8 cellular contexts compared by ENCODE assay signal in genomic region chr2:9473985-9474360, GRCh38. TPM values are rescaled to one million over a fixed set of nuclear protein-coding genes. Genes with fewer than 3 reads are reported as not detected.
DNase-seq lines count a peak whose midpoint lies in the region; ATAC-seq, FAIRE-seq and TF ChIP-seq lines count a peak whose summit lies in the region.

No MANE protein-coding gene starts in this region.

- no peaks in the 10 kb centered on the region for H3K79me2 ChIP-seq in MM.1S (ENCODE audit: low read length)

- intact Hi-C loops in pancreas (cut with DNase I) (no loop called here), tibial artery (cut with DNase I; ENCODE audit: low total_unique reads) (loop anchor here (10.0 kb wide), 1 partner anchor 81 kb away; the partner anchor contains the start of gene ADAM17)

- TF ChIP-seq CTCF in MM.1S (IDR thresholded peaks at IDR 0.05; ENCODE audit: low read length) (no peak), foreskin keratinocyte (conservative IDR thresholded peaks at IDR 0.05) (no peak), pancreas (IDR thresholded peaks at IDR 0.05) (no peak), tibial artery (IDR thresholded peaks at IDR 0.05) (no peak)

- DNase-seq in AG08395 (ENCODE audit: low spot score) (peak; percentile 35), MM.1S (no peak), foreskin keratinocyte (no peak), pancreas (peak in 5 of 6 donors; percentile 28 to 77 (median 45)), tibial artery (peak; percentile 27 to 83), SW480 (ENCODE audit: low spot score) (no peak)
- peak; percentile 47 for DNase-seq in activated T-helper 9 cell treated with anti-CD3 and anti-CD28 coated beads, Interleukin-2, amount 50 U/mL, for 16 hours (ENCODE audit: low read depth)

- no peaks in the 10 kb centered on the region for H3K9me3 ChIP-seq in MM.1S (replicated peaks; ENCODE audit: insufficient read depth, low read length)
- H3K9me3 ChIP-seq in pancreas: no peaks in the 10 kb centered on the region
- H3K9me3 ChIP-seq in tibial artery: no peaks in the 10 kb centered on the region

- peak overlapping the region; percentile 68 for H3K4me3 ChIP-seq in MM.1S (ENCODE audit: low read length)
- H3K4me3 ChIP-seq in pancreas: peak overlapping the region; percentile 53 to 89 (median 78)
- peak overlapping the region; percentile 81 to 83 for H3K4me3 ChIP-seq in tibial artery

- H3K4me1 ChIP-seq in MM.1S (ENCODE audit: low read length) (no peaks in the 10 kb centered on the region), foreskin keratinocyte (peaks cover 5% of the 10 kb centered on the region), pancreas (peaks cover 0 to 8% (median 0%) of the 10 kb centered on the region in 3 donors), tibial artery (peaks cover 0 to 54% (median 25%) of the 10 kb centered on the region in 4 donors)

- H3K27me3 ChIP-seq in MM.1S (replicated peaks; ENCODE audit: insufficient read depth, low read length) (no peaks in the 10 kb centered on the region), foreskin keratinocyte (no peaks in the 10 kb centered on the region), pancreas (no peaks in the 10 kb centered on the region), tibial artery (no peaks in the 10 kb centered on the region)

- FAIRE-seq in pancreas (lab: Jason Lieb, UNC): no peak

- 2 to 3% methylated on average over 31 to 39 of the region's 39 CpGs for WGBS in pancreas, 2 donors

- peak overlapping the region; percentile 77 for H2AFZ ChIP-seq in MM.1S (ENCODE audit: low read length)

- H3F3A ChIP-seq in MM.1S (ENCODE audit: insufficient read depth, low read length): 0 out of 2 replicates have a peak, but pooled peaks cover 10% of the 10 kb centered on the region

- H3K27ac ChIP-seq in MM.1S (ENCODE audit: low read length) (no peak overlapping the region), foreskin keratinocyte (no peak overlapping the region), pancreas (peak overlapping the region; percentile 72 to 83 (median 77)), tibial artery (peak overlapping the region; percentile 86 to 94)

- no peaks in the 10 kb centered on the region for H4K20me1 ChIP-seq in MM.1S (ENCODE audit: insufficient read depth, low read length)

- H3K4me2 ChIP-seq in MM.1S (ENCODE audit: low read depth, low read length): peak overlapping the region; percentile 87

- peak overlapping the region; percentile 72; the same call in 1 of the 2 replicates for H3K9ac ChIP-seq in MM.1S (ENCODE audit: low read length)

- no peaks in the 10 kb centered on the region for H3K9me2 ChIP-seq in MM.1S (replicated peaks; ENCODE audit: insufficient read depth, low read length)

- ATAC-seq in GM21390 (IDR thresholded peaks at IDR 0.05; ENCODE audit: unreplicated experiment) (peak; percentile 20), foreskin keratinocyte (peak; percentile 39), pancreas (peak; percentile 24 to 56 (median 53))

- H3K36me3 ChIP-seq in MM.1S (replicated peaks; ENCODE audit: insufficient read depth, low read length) (no peaks in the 10 kb centered on the region), pancreas (no peaks in the 10 kb centered on the region), tibial artery (peaks cover 0 to 12% (median 6%) of the 10 kb centered on the region in 3 donors)

RNA-seq across cellular contexts. Expression of gene IAH1, which starts 0.4 kb away (rescaled TPM):
- total RNA-seq in foreskin keratinocyte (62.0 and 71.7 TPM in 2 replicates), pancreas (10 to 100 TPM; 12.2 to 22.7 (median 16.1) TPM)
- polyA plus RNA-seq in foreskin keratinocyte (78.7 and 80.7 TPM in 2 replicates), pancreas (10 to 100 TPM; 33.4 to 37.7 TPM)

RNA-seq across cellular contexts. Expression of gene CPSF3, which starts 50.5 kb away (rescaled TPM):
- total RNA-seq in foreskin keratinocyte: 59.3 and 60.7 TPM in 2 replicates
- 34.9 and 38.9 TPM in 2 replicates for polyA plus RNA-seq in foreskin keratinocyte
- 10 to 100 TPM in 4 of 6 donors, 1 to 10 TPM in 2; 7.0 to 13.2 (median 11.6) TPM for total RNA-seq in pancreas
- polyA plus RNA-seq in pancreas: 10 to 100 TPM in 1 of 2 donors, 1 to 10 TPM in 1; 5.7 to 10.6 TPM

RNA-seq across cellular contexts. Expression of gene ITGB1BP1, which starts 50.6 kb away (rescaled TPM):
- total RNA-seq in foreskin keratinocyte: 75.7 and 90.2 TPM in 2 replicates
- 154 and 195 TPM in 2 replicates for polyA plus RNA-seq in foreskin keratinocyte
- total RNA-seq in pancreas: 10 to 100 TPM; 10.8 to 30.6 (median 18.9) TPM
- 10 to 100 TPM; 27.2 to 55.4 TPM for polyA plus RNA-seq in pancreas

Comparison
In these comparisons a context has a peak if more than half of its experiments do, and no peak if none do; other contexts are left out.
1. DNase-seq: peak in AG08395 (single experiment), activated T-helper 9 cell treated with anti-CD3 and anti-CD28 coated beads, Interleukin-2, amount 50 U/mL, for 16 hours (single experiment), pancreas (5 of 6) and tibial artery (2 of 2); none in MM.1S (single experiment), foreskin keratinocyte (0 of 2) and SW480 (single experiment).
2. H3K27ac ChIP-seq: peak in pancreas (4 of 4) and tibial artery (2 of 2); none in MM.1S (single experiment) and foreskin keratinocyte (single experiment).
3. Peak in every context shown above with its lines, with median percentiles within 50 percentile points of each other: ATAC-seq and H3K4me3 ChIP-seq.